Comparison of ENCODE assay signal across 8 cellular contexts in the genomic region with DNA sequence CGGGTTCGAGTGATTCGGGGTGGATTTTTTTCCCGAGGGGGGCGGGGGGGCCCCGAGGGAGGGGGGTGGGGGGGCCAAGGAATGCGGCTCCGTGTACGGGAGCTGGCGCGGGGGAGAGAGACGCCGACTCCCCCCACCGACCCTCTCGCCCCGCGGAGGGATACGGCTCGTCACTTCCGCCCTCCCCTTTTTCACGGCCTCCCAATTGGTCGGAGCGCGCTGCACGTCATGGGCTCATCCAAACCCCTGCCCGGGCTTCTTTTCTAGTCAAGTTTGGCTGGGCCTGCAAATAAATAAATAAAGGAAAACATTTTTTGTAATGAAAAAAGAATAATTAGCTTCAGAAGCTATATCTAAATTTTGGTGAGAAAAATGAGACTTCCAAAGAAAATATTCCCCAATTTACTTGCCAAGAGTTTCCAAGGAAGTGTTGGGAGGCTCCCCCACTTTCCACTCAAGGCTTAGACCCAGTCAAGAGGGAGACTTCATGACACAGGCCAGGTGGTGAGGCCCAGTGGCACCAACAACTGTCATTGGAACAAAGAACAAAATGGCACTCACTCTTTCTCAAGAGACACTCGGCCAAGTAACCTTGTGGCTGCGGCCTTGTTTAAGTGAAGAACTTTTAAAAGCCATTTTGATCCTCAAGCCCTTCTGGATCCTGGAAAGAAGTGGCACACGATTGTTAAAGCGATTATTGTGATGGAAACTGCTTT. TPM values are rescaled to one million over a fixed set of nuclear protein-coding genes. Genes with fewer than 3 reads are reported as not detected.
A peak's percentile ranks its signal among the peaks of the same experiment; 100 is the strongest.
DNase-seq lines count a peak whose midpoint lies in the region; ATAC-seq, FAIRE-seq and TF ChIP-seq lines count a peak whose summit lies in the region.

A gene with protein sequence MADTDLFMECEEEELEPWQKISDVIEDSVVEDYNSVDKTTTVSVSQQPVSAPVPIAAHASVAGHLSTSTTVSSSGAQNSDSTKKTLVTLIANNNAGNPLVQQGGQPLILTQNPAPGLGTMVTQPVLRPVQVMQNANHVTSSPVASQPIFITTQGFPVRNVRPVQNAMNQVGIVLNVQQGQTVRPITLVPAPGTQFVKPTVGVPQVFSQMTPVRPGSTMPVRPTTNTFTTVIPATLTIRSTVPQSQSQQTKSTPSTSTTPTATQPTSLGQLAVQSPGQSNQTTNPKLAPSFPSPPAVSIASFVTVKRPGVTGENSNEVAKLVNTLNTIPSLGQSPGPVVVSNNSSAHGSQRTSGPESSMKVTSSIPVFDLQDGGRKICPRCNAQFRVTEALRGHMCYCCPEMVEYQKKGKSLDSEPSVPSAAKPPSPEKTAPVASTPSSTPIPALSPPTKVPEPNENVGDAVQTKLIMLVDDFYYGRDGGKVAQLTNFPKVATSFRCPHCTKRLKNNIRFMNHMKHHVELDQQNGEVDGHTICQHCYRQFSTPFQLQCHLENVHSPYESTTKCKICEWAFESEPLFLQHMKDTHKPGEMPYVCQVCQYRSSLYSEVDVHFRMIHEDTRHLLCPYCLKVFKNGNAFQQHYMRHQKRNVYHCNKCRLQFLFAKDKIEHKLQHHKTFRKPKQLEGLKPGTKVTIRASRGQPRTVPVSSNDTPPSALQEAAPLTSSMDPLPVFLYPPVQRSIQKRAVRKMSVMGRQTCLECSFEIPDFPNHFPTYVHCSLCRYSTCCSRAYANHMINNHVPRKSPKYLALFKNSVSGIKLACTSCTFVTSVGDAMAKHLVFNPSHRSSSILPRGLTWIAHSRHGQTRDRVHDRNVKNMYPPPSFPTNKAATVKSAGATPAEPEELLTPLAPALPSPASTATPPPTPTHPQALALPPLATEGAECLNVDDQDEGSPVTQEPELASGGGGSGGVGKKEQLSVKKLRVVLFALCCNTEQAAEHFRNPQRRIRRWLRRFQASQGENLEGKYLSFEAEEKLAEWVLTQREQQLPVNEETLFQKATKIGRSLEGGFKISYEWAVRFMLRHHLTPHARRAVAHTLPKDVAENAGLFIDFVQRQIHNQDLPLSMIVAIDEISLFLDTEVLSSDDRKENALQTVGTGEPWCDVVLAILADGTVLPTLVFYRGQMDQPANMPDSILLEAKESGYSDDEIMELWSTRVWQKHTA (N-terminal part only) (minus strand): TSS at position 164 of the 716 bp plus-strand sequence. CDS start 17,290 bp downstream, outside the sequence.

- peak within 1 kb of the TSS; percentile 88 for H2AFZ ChIP-seq in H1 (ENCODE audit: low read length)

- FAIRE-seq in H1 (lab: Jason Lieb, UNC): no peak

- H3K27ac Mint-ChIP-seq in CD14-positive monocyte: peak within 1 kb of the TSS; percentile 81 to 97 (median 95)
- H3K27ac Mint-ChIP-seq in memory B cell: peak within 1 kb of the TSS; percentile 96

- H3K9me3 Mint-ChIP-seq in CD14-positive monocyte (no peaks in the 10 kb centered on the region), memory B cell (no peaks in the 10 kb centered on the region)

- H3K27me3 Mint-ChIP-seq in CD14-positive monocyte (ENCODE audit: low read depth in 3 of 3) (peaks cover 8 to 17% (median 13%) of the 10 kb centered on the region in 3 donors), memory B cell (peaks cover 15% of the 10 kb centered on the region)

- peak; percentile 30 for ATAC-seq in GM19468 (IDR thresholded peaks at IDR 0.05; ENCODE audit: extremely low read depth, unreplicated experiment)
- ATAC-seq in memory B cell (ENCODE audit: low read depth): peak; percentile 74

- H4K91ac ChIP-seq in H1 (replicated peaks; ENCODE audit: insufficient read length, low read length): peak within 1 kb of the TSS; percentile 88

- H2BK20ac ChIP-seq in H1 (ENCODE audit: low read length): no peak within 1 kb of the TSS

- intact Hi-C loops in CD14-positive monocyte (cut with micrococcal nuclease): loop anchor here (5.0 to 10.0 kb wide), 3 partner anchors 83 to 175 kb away; a partner anchor contains a TSS

- peak within 1 kb of the TSS; percentile 69 to 71 for H3K4me2 ChIP-seq in H1 (ENCODE audit: insufficient read depth in 1 of 2, low read depth in 2 of 2, low read length in 2 of 2)

- H3K4me1 Mint-ChIP-seq in CD14-positive monocyte: peaks cover 20% of the 10 kb centered on the region
- H3K4me1 Mint-ChIP-seq in memory B cell: peaks cover 13% of the 10 kb centered on the region

- peak; percentile 94 for DNase-seq in CD14-positive monocyte (ENCODE audit: low spot score)
- peak; percentile 96 for DNase-seq in NT2/D1 (ENCODE audit: low read depth, low spot score)
- DNase-seq in activated CD8-positive, alpha-beta memory T cell treated with anti-CD3 and anti-CD28 coated beads for 48 hours (ENCODE audit: low read depth in 2 of 3, low spot score in 2 of 3): peak; percentile 74 to 92 (median 88)
- DNase-seq in H1 (ENCODE audit: low read depth in 1 of 2, low spot score in 2 of 2): peak; percentile 75 to 94
- peak; percentile 91 for DNase-seq in memory B cell (ENCODE audit: low spot score in 2 of 2)
- DNase-seq in stimulated activated CD8-positive, alpha-beta memory T cell treated with anti-CD3 and anti-CD28 coated beads, Interleukin-12 subunit alpha, Interleukin-12 subunit beta, amount 100 ng/mL, for 1 hour (ENCODE audit: low read depth): peak; percentile 94

- CTCF ChIA-PET in H1 (lab: Charles Lee; ENCODE audit: partially characterized antibody): interaction anchor here (0.6 to 1.2 kb wide), 2 partner anchors 16 to 46 kb away, joined by 3 read pairs; no protein-coding TSS in a partner anchor

- H3K9ac ChIP-seq in HUES48 (ENCODE audit: low read depth, low read length) (peak within 1 kb of the TSS; percentile 92), NT2/D1 (ENCODE audit: insufficient read length, low read depth) (peak within 1 kb of the TSS; percentile 73), H1 (replicated peaks in 1 of 4; ENCODE audit: extremely low read depth in 1 of 4, low read depth in 3 of 4, low read length in 3 of 4) (peak within 1 kb of the TSS; percentile 75 to 97 (median 86))

- H3K4me1 ChIP-seq in HUES48 (ENCODE audit: control insufficient read depth, insufficient read depth, low read length) (peaks cover 12% of the 10 kb centered on the region), NT2/D1 (ENCODE audit: insufficient read depth, insufficient read length) (no peaks in the 10 kb centered on the region), H1 (replicated peaks in 1 of 4; ENCODE audit: control insufficient read depth in 3 of 4, insufficient read depth in 4 of 4, low read length in 3 of 4) (peaks cover 0 to 11% (median 2%) of the 10 kb centered on the region in 4 experiments; a peak in 3 of 7 replicates)

- peaks cover 2% of the 10 kb centered on the region; the same call in 1 of the 2 replicates for H3K36me3 ChIP-seq in HUES48 (ENCODE audit: control insufficient read depth, insufficient read depth, low read length)
- peaks cover 3% of the 10 kb centered on the region for H3K36me3 ChIP-seq in NT2/D1 (ENCODE audit: insufficient read depth, insufficient read length, low read length)
- H3K36me3 ChIP-seq in H1 (ENCODE audit: control insufficient read depth in 2 of 4, insufficient read depth in 4 of 4, low read length in 3 of 4): no peaks in the 10 kb centered on the region; a peak in 1 of 8 replicates

- H2BK12ac ChIP-seq in H1 (ENCODE audit: low read depth, low read length): peak within 1 kb of the TSS; percentile 81; the same call in 1 of the 2 replicates

- TF ChIP-seq EP300 in H1 (IDR thresholded peaks at IDR 0.05; ENCODE audit: borderline replicate concordance in 1 of 2, low read depth in 2 of 2, low read length in 2 of 2): peak in 1 of 2 experiments; percentile 38; a peak in 1 of 3 replicates

- POLR2A ChIA-PET in H1 (lab: Charles Lee; ENCODE audit: partially characterized antibody): interaction anchor here (1.4 to 8.2 kb wide), 4 partner anchors 8 to 54 kb away, joined by 3 to 91 read pairs (median 4); no protein-coding TSS in a partner anchor

- peaks cover 28 to 39% of the 10 kb centered on the region in 2 experiments for H3K79me2 ChIP-seq in H1 (ENCODE audit: control insufficient read depth in 1 of 2, insufficient read depth in 2 of 2, low read length in 2 of 2)

- H2BK15ac ChIP-seq in H1 (ENCODE audit: low read length): no peak within 1 kb of the TSS

- WGBS in H1 (ENCODE audit: extremely low coverage in 1 of 2, insufficient coverage in 1 of 2, insufficient read length in 1 of 2, insufficient replicate concordance in 2 of 2, low coverage in 1 of 2, low lambda C conversion rate in 2 of 2, missing lambda C conversion rate in 1 of 2), 2 experiments: 24% methylated on average over 15 of the region's 30 CpGs; no CpG with 5 or more reads in 1 of the 2 experiments

- peak within 1 kb of the TSS; percentile 83 for H3K4me3 ChIP-seq in HUES48 (ENCODE audit: low read depth, low read length)
- H3K4me3 ChIP-seq in NT2/D1 (ENCODE audit: insufficient read length, low read depth): peak within 1 kb of the TSS; percentile 62
- H3K4me3 ChIP-seq in H1 (ENCODE audit: extremely low read depth in 1 of 4, insufficient read depth in 2 of 4, low read depth in 3 of 4, low read length in 4 of 4): peak within 1 kb of the TSS; percentile 59 to 80 (median 75)

- H3K27ac ChIP-seq in HUES48 (ENCODE audit: low read depth, low read length): peak within 1 kb of the TSS; percentile 95
- peak within 1 kb of the TSS; percentile 86 for H3K27ac ChIP-seq in H1 (ENCODE audit: low read depth, low read length)

- H3K9me3 ChIP-seq in HUES48 (ENCODE audit: control insufficient read depth, insufficient read depth, low read length): no peaks in the 10 kb centered on the region
- H3K9me3 ChIP-seq in NT2/D1 (ENCODE audit: insufficient read depth, low read length): no peaks in the 10 kb centered on the region
- no peaks in the 10 kb centered on the region for H3K9me3 ChIP-seq in H1 (ENCODE audit: insufficient read depth in 2 of 2, low read depth in 1 of 2, low read length in 1 of 2)

- peaks cover 2 to 9% of the 10 kb centered on the region in 2 experiments for H4K20me1 ChIP-seq in H1 (replicated peaks in 1 of 2; ENCODE audit: control insufficient read depth in 1 of 2, insufficient read depth in 2 of 2, low read length in 2 of 2)

- peak within 1 kb of the TSS; percentile 44 for H3K4ac ChIP-seq in H1 (replicated peaks; ENCODE audit: insufficient read length, low read depth, low read length)

- peaks cover 4% of the 10 kb centered on the region in 2 donors for H3K36me3 Mint-ChIP-seq in CD14-positive monocyte
- peaks cover 2% of the 10 kb centered on the region for H3K36me3 Mint-ChIP-seq in memory B cell

- peak; percentile 70 to 72 for TF ChIP-seq POLR2A in H1 (IDR thresholded peaks at IDR 0.05; ENCODE audit: control extremely low read depth in 1 of 2, low read depth in 2 of 2, low read length in 2 of 2)

- H3K18ac ChIP-seq in H1 (ENCODE audit: extremely low read depth, low read length): peak within 1 kb of the TSS; percentile 93; the same call in 1 of the 2 replicates

- H3K14ac ChIP-seq in H1 (ENCODE audit: insufficient read length): no peak within 1 kb of the TSS

- H4K8ac ChIP-seq in H1 (ENCODE audit: extremely low read depth, insufficient read depth, low read length): peak within 1 kb of the TSS; percentile 74; the same call in 1 of the 2 replicates

- H2AK5ac ChIP-seq in H1 (ENCODE audit: low read depth, low read length): peak within 1 kb of the TSS; percentile 84

- peak within 1 kb of the TSS; percentile 91; the same call in 1 of the 2 replicates for H2BK5ac ChIP-seq in H1 (ENCODE audit: low read depth, low read length)

- H2BK120ac ChIP-seq in H1 (replicated peaks; ENCODE audit: low read depth, low read length): no peak within 1 kb of the TSS

- H3K23ac ChIP-seq in H1 (ENCODE audit: insufficient read length): no peak within 1 kb of the TSS

- TF ChIP-seq CTCF in CD14-positive monocyte (IDR thresholded peaks at IDR 0.05) (no peak), H1 (IDR thresholded peaks at IDR 0.05; ENCODE audit: control extremely low read depth in 1 of 3, insufficient read depth in 1 of 3, low read depth in 1 of 3, low read length in 3 of 3) (no peak)

- H3K79me1 ChIP-seq in H1 (ENCODE audit: low read depth, low read length): no peaks in the 10 kb centered on the region

- H3K4me3 Mint-ChIP-seq in CD14-positive monocyte: peak within 1 kb of the TSS; percentile 87 to 93
- peak within 1 kb of the TSS; percentile 98 for H3K4me3 Mint-ChIP-seq in memory B cell

- H3K27me3 ChIP-seq in HUES48 (ENCODE audit: control insufficient read depth, insufficient read depth, low read length) (no peaks in the 10 kb centered on the region; the same call in 1 of the 2 replicates), NT2/D1 (ENCODE audit: insufficient read depth, insufficient read length) (no peaks in the 10 kb centered on the region), H1 (replicated peaks in 1 of 4; ENCODE audit: control insufficient read depth in 3 of 4, extremely low read depth in 1 of 4, insufficient read depth in 3 of 4, low read length in 3 of 4) (no peaks in the 10 kb centered on the region; a peak in 2 of 7 replicates)

- H4K5ac ChIP-seq in H1 (ENCODE audit: insufficient read length, low read depth, low read length): peak within 1 kb of the TSS; percentile 51

- no peak for TF ChIP-seq RAD21 in H1 (IDR thresholded peaks at IDR 0.05 in 1 of 2, conservative IDR thresholded peaks at IDR 0.05 in 1 of 2; ENCODE audit: low read depth in 2 of 2, low read length in 2 of 2)

- H3K56ac ChIP-seq in H1 (replicated peaks; ENCODE audit: insufficient read length, low read depth, low read length): peak within 1 kb of the TSS; percentile 62

- H3K23me2 ChIP-seq in H1 (ENCODE audit: low read depth, low read length): peaks cover 3% of the 10 kb centered on the region; the same call in 1 of the 2 replicates

RNA-seq across cellular contexts. Expression of the gene that starts here (rescaled TPM):
- polyA plus RNA-seq in CD14-positive monocyte: 1 to 10 TPM in 1 of 2 donors, under 1 TPM in 1; 0.75 to 1.8 TPM
- 105 and 109 TPM in 2 replicates for total RNA-seq in H1 (2021; fragmentation: NEBNext Ultra II Directional; extraction: Animal tissue kit (Norgen Biotek cat#: 25700))
- 66.4 and 69.7 TPM in 2 replicates for polyA plus RNA-seq in H1 (2011; rRNA removed)
- polyA plus RNA-seq in H1 (2011; cell fraction: cytosol; rRNA removed): 46.1 TPM
- polyA plus RNA-seq in H1 (2011; cell fraction: nucleus; rRNA removed): 145 TPM
- 55.6 to 61.6 TPM (median 57.5 TPM) in 4 replicates for polyA plus RNA-seq in H1 (2012, experiment 1 of 2)
- polyA plus RNA-seq in H1 (2012, experiment 2 of 2): 9.3 TPM
- polyA plus RNA-seq in H1 (2013, experiment 1 of 2): 52.3 TPM
- 40.6 TPM for polyA plus RNA-seq in H1 (2013, experiment 2 of 2)
- 183 and 207 TPM in 2 replicates for polyA minus RNA-seq in H1 (2011; rRNA and poly(A)+ RNA removed)
- polyA minus RNA-seq in H1 (2011; cell fraction: cytosol; rRNA and poly(A)+ RNA removed): 75.4 TPM
- polyA minus RNA-seq in H1 (2011; cell fraction: nucleus; rRNA and poly(A)+ RNA removed): 133 TPM

Comparison
In these comparisons a context has a peak if more than half of its experiments do, and no peak if none do; other contexts are left out.
1. Peak in every context shown above with its lines: DNase-seq, ATAC-seq, H3K4me3 ChIP-seq and H3K27ac ChIP-seq.